ENCODE assay signal across 1 cellular context in genomic region chr3:153783804-153784203, GRCh38.
TF ChIP-seq lines count a peak whose summit lies in the region.

No MANE protein-coding gene starts in this region.

TF ChIP-seq in GM23338, 12 proteins besides CTCF, POLR2A, EP300 and RAD21 (continued from another document):
- TF ChIP-seq, protein P1, sequence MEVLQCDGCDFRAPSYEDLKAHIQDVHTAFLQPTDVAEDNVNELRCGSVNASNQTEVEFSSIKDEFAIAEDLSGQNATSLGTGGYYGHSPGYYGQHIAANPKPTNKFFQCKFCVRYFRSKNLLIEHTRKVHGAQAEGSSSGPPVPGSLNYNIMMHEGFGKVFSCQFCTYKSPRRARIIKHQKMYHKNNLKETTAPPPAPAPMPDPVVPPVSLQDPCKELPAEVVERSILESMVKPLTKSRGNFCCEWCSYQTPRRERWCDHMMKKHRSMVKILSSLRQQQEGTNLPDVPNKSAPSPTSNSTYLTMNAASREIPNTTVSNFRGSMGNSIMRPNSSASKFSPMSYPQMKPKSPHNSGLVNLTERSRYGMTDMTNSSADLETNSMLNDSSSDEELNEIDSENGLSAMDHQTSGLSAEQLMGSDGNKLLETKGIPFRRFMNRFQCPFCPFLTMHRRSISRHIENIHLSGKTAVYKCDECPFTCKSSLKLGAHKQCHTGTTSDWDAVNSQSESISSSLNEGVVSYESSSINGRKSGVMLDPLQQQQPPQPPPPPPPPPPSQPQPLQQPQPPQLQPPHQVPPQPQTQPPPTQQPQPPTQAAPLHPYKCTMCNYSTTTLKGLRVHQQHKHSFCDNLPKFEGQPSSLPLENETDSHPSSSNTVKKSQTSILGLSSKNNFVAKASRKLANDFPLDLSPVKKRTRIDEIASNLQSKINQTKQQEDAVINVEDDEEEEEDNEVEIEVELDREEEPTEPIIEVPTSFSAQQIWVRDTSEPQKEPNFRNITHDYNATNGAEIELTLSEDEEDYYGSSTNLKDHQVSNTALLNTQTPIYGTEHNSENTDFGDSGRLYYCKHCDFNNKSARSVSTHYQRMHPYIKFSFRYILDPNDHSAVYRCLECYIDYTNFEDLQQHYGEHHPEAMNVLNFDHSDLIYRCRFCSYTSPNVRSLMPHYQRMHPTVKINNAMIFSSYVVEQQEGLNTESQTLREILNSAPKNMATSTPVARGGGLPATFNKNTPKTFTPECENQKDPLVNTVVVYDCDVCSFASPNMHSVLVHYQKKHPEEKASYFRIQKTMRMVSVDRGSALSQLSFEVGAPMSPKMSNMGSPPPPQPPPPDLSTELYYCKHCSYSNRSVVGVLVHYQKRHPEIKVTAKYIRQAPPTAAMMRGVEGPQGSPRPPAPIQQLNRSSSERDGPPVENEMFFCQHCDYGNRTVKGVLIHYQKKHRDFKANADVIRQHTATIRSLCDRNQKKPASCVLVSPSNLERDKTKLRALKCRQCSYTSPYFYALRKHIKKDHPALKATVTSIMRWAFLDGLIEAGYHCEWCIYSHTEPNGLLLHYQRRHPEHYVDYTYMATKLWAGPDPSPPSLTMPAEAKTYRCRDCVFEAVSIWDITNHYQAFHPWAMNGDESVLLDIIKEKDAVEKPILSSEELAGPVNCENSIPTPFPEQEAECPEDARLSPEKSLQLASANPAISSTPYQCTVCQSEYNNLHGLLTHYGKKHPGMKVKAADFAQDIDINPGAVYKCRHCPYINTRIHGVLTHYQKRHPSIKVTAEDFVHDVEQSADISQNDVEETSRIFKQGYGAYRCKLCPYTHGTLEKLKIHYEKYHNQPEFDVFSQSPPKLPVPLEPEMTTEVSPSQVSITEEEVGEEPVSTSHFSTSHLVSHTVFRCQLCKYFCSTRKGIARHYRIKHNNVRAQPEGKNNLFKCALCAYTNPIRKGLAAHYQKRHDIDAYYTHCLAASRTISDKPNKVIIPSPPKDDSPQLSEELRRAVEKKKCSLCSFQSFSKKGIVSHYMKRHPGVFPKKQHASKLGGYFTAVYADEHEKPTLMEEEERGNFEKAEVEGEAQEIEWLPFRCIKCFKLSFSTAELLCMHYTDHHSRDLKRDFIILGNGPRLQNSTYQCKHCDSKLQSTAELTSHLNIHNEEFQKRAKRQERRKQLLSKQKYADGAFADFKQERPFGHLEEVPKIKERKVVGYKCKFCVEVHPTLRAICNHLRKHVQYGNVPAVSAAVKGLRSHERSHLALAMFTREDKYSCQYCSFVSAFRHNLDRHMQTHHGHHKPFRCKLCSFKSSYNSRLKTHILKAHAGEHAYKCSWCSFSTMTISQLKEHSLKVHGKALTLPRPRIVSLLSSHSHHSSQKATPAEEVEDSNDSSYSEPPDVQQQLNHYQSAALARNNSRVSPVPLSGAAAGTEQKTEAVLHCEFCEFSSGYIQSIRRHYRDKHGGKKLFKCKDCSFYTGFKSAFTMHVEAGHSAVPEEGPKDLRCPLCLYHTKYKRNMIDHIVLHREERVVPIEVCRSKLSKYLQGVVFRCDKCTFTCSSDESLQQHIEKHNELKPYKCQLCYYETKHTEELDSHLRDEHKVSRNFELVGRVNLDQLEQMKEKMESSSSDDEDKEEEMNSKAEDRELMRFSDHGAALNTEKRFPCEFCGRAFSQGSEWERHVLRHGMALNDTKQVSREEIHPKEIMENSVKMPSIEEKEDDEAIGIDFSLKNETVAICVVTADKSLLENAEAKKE (CRISPR knock-in tag; IDR thresholded peaks at IDR 0.05): no peak
- TF ChIP-seq POLR2AphosphoS5 (IDR thresholded peaks at IDR 0.05; ENCODE audit: low read depth) (no peak), REST (IDR thresholded peaks at IDR 0.05; ENCODE audit: unreplicated experiment) (no peak), NANOG (IDR thresholded peaks at IDR 0.05; ENCODE audit: borderline replicate concordance) (no peak), ZNF331 (CRISPR knock-in tag; IDR thresholded peaks at IDR 0.05; ENCODE audit: low read depth) (no peak), JUNB (IDR thresholded peaks at IDR 0.05; ENCODE audit: unreplicated experiment) (no peak)
